ENCODE assay signal across 32 cellular contexts in genomic region chr2:207876834-207877535, GRCh38.
DNase-seq lines count a peak whose midpoint lies in the region; ATAC-seq and TF ChIP-seq lines count a peak whose summit lies in the region.
"Had no signal": no experiment of that assay in that cellular context is flagged by ENCODE, and none has a peak within 500 bp of the region (broad histone marks: within the 10 kb centered on the region; RNA-seq: fewer than 3 reads in every experiment).

No MANE protein-coding gene starts in this region.

- no peak overlapping the region for H3K4me2 ChIP-seq in GM23338
- no peak overlapping the region for H3K4me2 ChIP-seq in mammary epithelial cell (ENCODE audit: insufficient read depth, low read depth, low read length)

- H3K4me3 ChIP-seq in GM23338 (no peak overlapping the region), adrenal gland (no peak overlapping the region), mammary epithelial cell (replicated peaks in 1 of 3; ENCODE audit: insufficient read depth in 1 of 3, low read depth in 2 of 3, low read length in 3 of 3) (no peak overlapping the region)
- H3K4me3 ChIP-seq: BLaER1 treated with 17β-estradiol and CSF1 and Interleukin-3, amounts not matched to agents 10 nM and 100 nM; heart right ventricle; Peyer's patch; skin epidermis; stomach; tibial nerve had no signal

- CTCF ChIA-PET in mammary epithelial cell (lab: Charles Lee; ENCODE audit: low non-redundant PET), result no interaction called here

- H3K4me3 Mint-ChIP-seq in GM23338 (no peak overlapping the region), progenitor cell of endocrine pancreas (ENCODE audit: low read depth) (no peak overlapping the region)
- H3K4me3 Mint-ChIP-seq: activated B cell treated with CpG ODN at 0.5 μM for 24 hours; activated naive CD4-positive, alpha-beta T cell treated with anti-CD3 and anti-CD28 coated beads for 36 hours had no signal

- H3F3A ChIP-seq in GM23338 (replicated peaks; ENCODE audit: low read depth), result no peaks in the 10 kb centered on the region

- H3K36me3 ChIP-seq in GM23338 (ENCODE audit: insufficient read depth) (no peaks in the 10 kb centered on the region), adrenal gland (replicated peaks in 1 of 2) (no peaks in the 10 kb centered on the region), mammary epithelial cell (ENCODE audit: insufficient read depth, low read length) (no peaks in the 10 kb centered on the region)
- H3K36me3 ChIP-seq: BLaER1 treated with 17β-estradiol and CSF1 and Interleukin-3, amounts not matched to agents 10 nM and 100 nM; heart right ventricle; Peyer's patch; stomach; tibial nerve had no signal

- H3K27ac ChIP-seq in GM23338 (ENCODE audit: low read depth), result no peak overlapping the region
- H3K27ac ChIP-seq in adrenal gland, result peak overlapping the region; percentile 59 to 81 (median 69)
- no peak overlapping the region for H3K27ac ChIP-seq in mammary epithelial cell (ENCODE audit: insufficient read depth, low read depth, low read length)
- H3K27ac ChIP-seq: BLaER1 treated with 17β-estradiol and CSF1 and Interleukin-3, amounts not matched to agents 10 nM and 100 nM; epithelial cell of prostate; heart right ventricle; HL-60; Peyer's patch; skin epidermis; tibial nerve had no signal

- H3K9me2 ChIP-seq in GM23338 (ENCODE audit: insufficient read depth), result no peaks in the 10 kb centered on the region

- peaks cover 12% of the 10 kb centered on the region for H3K4me1 ChIP-seq in GM23338 (ENCODE audit: insufficient read depth)
- peaks cover 8 to 16% of the 10 kb centered on the region in 2 donors for H3K4me1 ChIP-seq in adrenal gland (replicated peaks in 1 of 2)
- peaks cover 4% of the 10 kb centered on the region for H3K4me1 ChIP-seq in mammary epithelial cell (ENCODE audit: insufficient read depth, low read length)
- H3K4me1 ChIP-seq: Peyer's patch had no signal

- DNase-seq in GM23338 (ENCODE audit: low spot score) (no peak), adrenal gland (peak in 4 of 7 donors; percentile 27 to 36 (median 28)), left lobe of liver (ENCODE audit: low spot score) (no peak), progenitor cell of endocrine pancreas (ENCODE audit: low spot score, unreplicated experiment) (no peak), mammary epithelial cell (no peak), DMS79 (lab: John Stamatoyannopoulos, UW) (no peak)
- DNase-seq: activated B cell treated with CpG ODN at 0.5 μM for 24 hours; activated CD4-positive, alpha-beta T cell treated with anti-CD3 and anti-CD28 coated beads, Interleukin-2, amount 50 U/mL, for 4 hours; activated naive CD4-positive, alpha-beta T cell treated with anti-CD3 and anti-CD28 coated beads for 36 hours; amygdala; Caco-2; foreskin melanocyte; GF-D8; heart right ventricle; Karpas-422; NCI-H1092; NCI-H187 treated with DMSO at 0.1 percent for 48 hours; NCI-H2171 treated with DMSO at 0.1 percent for 48 hours; NCI-H524; NK-92 treated with Interleukin-12 subunit alpha and Interleukin-12 subunit beta, amount 100 ng/mL, for 24 hours; nucleus accumbens; Peyer's patch; stimulated activated CD8-positive, alpha-beta memory T cell treated with anti-CD3 and anti-CD28 coated beads, Interleukin-4, amount 100 ng/mL, for 48 hours; stomach; SW 1271; T1000 had no signal

- TF ChIP-seq CTCF in GM23338 (conservative IDR thresholded peaks at IDR 0.05; ENCODE audit: low read depth in 2 of 2), result no peak
- no peak for TF ChIP-seq CTCF in adrenal gland (IDR thresholded peaks at IDR 0.05)
- TF ChIP-seq CTCF in progenitor cell of endocrine pancreas (IDR thresholded peaks at IDR 0.05; ENCODE audit: unreplicated experiment), result no peak
- TF ChIP-seq CTCF in mammary epithelial cell (conservative IDR thresholded peaks at IDR 0.05 in 1 of 2, IDR thresholded peaks at IDR 0.05 in 1 of 2; ENCODE audit: extremely low read depth in 1 of 2, insufficient read depth in 1 of 2, low read depth in 1 of 2, low read length in 2 of 2), result no peak

- dilution Hi-C loops in mammary epithelial cell (cut with HindIII; ENCODE audit: low sequenced_read_pairs), result no loop called here

- H4K20me1 ChIP-seq in GM23338 (replicated peaks; ENCODE audit: insufficient read depth), result no peaks in the 10 kb centered on the region
- H4K20me1 ChIP-seq in mammary epithelial cell (ENCODE audit: insufficient read depth, low read length), result no peaks in the 10 kb centered on the region
- H4K20me1 ChIP-seq: BLaER1 treated with 17β-estradiol and CSF1 and Interleukin-3, amounts not matched to agents 10 nM and 100 nM had no signal

- H3K36me3 Mint-ChIP-seq in GM23338 (ENCODE audit: low read depth) (no peaks in the 10 kb centered on the region), progenitor cell of endocrine pancreas (ENCODE audit: insufficient read depth) (peaks cover 1% of the 10 kb centered on the region)

- no peaks in the 10 kb centered on the region for H3K9me3 Mint-ChIP-seq in GM23338
- H3K9me3 Mint-ChIP-seq in progenitor cell of endocrine pancreas (ENCODE audit: low read depth), result no peaks in the 10 kb centered on the region
- H3K9me3 Mint-ChIP-seq: activated B cell treated with CpG ODN at 0.5 μM for 24 hours; activated naive CD4-positive, alpha-beta T cell treated with anti-CD3 and anti-CD28 coated beads for 36 hours had no signal

- ATAC-seq in GM23338, result peak; percentile 63
- peak; percentile 33 for ATAC-seq in left lobe of liver
- ATAC-seq in GM18505 (IDR thresholded peaks at IDR 0.05; ENCODE audit: unreplicated experiment), result no peak
- ATAC-seq: heart right ventricle had no signal

- BruUV-seq in mammary epithelial cell (replicated peaks; lab: Mats Ljungman, UMichigan), result no TSS peak

- H3K27ac Mint-ChIP-seq in GM23338, result no peak overlapping the region
- peak overlapping the region; percentile 83 for H3K27ac Mint-ChIP-seq in progenitor cell of endocrine pancreas
- H3K27ac Mint-ChIP-seq: activated B cell treated with CpG ODN at 0.5 μM for 24 hours; activated naive CD4-positive, alpha-beta T cell treated with anti-CD3 and anti-CD28 coated beads for 36 hours had no signal

- no peaks in the 10 kb centered on the region for H3K9me3 ChIP-seq in adrenal gland (replicated peaks in 1 of 3)
- H3K9me3 ChIP-seq in mammary epithelial cell (replicated peaks; ENCODE audit: insufficient read depth, low read length), result no peaks in the 10 kb centered on the region
- H3K9me3 ChIP-seq: BLaER1 treated with 17β-estradiol and CSF1 and Interleukin-3, amounts not matched to agents 10 nM and 100 nM; Caco-2; heart right ventricle; Peyer's patch; stomach; tibial nerve had no signal

- 35 to 51% (median 43%) methylated on average over 4 of the region's 4 CpGs for WGBS in adrenal gland, 4 donors
- 85% methylated on average over 4 of the region's 4 CpGs for WGBS in mammary epithelial cell (ENCODE audit: low coverage, missing lambda C conversion rate)

- H3K79me2 ChIP-seq in GM23338 (replicated peaks; ENCODE audit: insufficient read depth) (no peaks in the 10 kb centered on the region), mammary epithelial cell (ENCODE audit: insufficient read depth, low read length) (no peaks in the 10 kb centered on the region)

- H3K4me1 Mint-ChIP-seq in GM23338 (peaks cover 24% of the 10 kb centered on the region), progenitor cell of endocrine pancreas (ENCODE audit: low read depth) (peaks cover 34% of the 10 kb centered on the region)
- H3K4me1 Mint-ChIP-seq: activated B cell treated with CpG ODN at 0.5 μM for 24 hours had no signal

- no peak overlapping the region for H3K9ac ChIP-seq in mammary epithelial cell (ENCODE audit: insufficient read depth, low read length)
- H3K9ac ChIP-seq: BLaER1 treated with 17β-estradiol and CSF1 and Interleukin-3, amounts not matched to agents 10 nM and 100 nM had no signal

- in situ Hi-C loops in mammary epithelial cell (cut with MboI; ENCODE audit: low sequenced_read_pairs in 2 of 2), result no loop called here

- H3K27me3 ChIP-seq in GM23338 (ENCODE audit: insufficient read depth), result no peaks in the 10 kb centered on the region
- no peaks in the 10 kb centered on the region for H3K27me3 ChIP-seq in adrenal gland
- H3K27me3 ChIP-seq in mammary epithelial cell (ENCODE audit: insufficient read depth, low read length), result no peaks in the 10 kb centered on the region
- H3K27me3 ChIP-seq: BLaER1 treated with 17β-estradiol and CSF1 and Interleukin-3, amounts not matched to agents 10 nM and 100 nM; heart right ventricle; Peyer's patch; stomach; tibial nerve had no signal

- intact Hi-C loops in adrenal gland (cut with DNase I), result loop anchor here in 1 of 2 donors (5.0 kb wide), 1 partner anchor 45 kb away; no protein-coding TSS in a partner anchor
- intact Hi-C loops in mammary epithelial cell (cut with micrococcal nuclease), result no loop called here

- H2AFZ ChIP-seq in GM23338, result no peak overlapping the region
- no peak overlapping the region for H2AFZ ChIP-seq in mammary epithelial cell (ENCODE audit: low read depth, low read length)

- H3K27me3 Mint-ChIP-seq in GM23338 (ENCODE audit: insufficient read depth, low read depth, poor library complexity), result peaks cover 2% of the 10 kb centered on the region
- no peaks in the 10 kb centered on the region for H3K27me3 Mint-ChIP-seq in progenitor cell of endocrine pancreas
- H3K27me3 Mint-ChIP-seq: activated B cell treated with CpG ODN at 0.5 μM for 24 hours had no signal

- TF ChIP-seq POLR2A in adrenal gland (IDR thresholded peaks at IDR 0.05) (peak in 1 of 2 donors; percentile 14), GM18505 (IDR thresholded peaks at IDR 0.05; ENCODE audit: borderline replicate concordance, extremely low read depth, insufficient read depth, insufficient read length) (no peak)

Comparison
In these comparisons a context has a peak if more than half of its experiments do, and no peak if none do; other contexts are left out.
1. DNase-seq: peak in adrenal gland (4 of 7); none in GM23338 (single experiment), left lobe of liver (single experiment), progenitor cell of endocrine pancreas (single experiment), mammary epithelial cell (single experiment) and DMS79 (single experiment).
2. H3K27ac ChIP-seq: peak in adrenal gland (5 of 5); none in GM23338 (single experiment) and mammary epithelial cell (single experiment).